ENCODE assay signal across 9 cellular contexts in genomic region chr3:101695779-101696372, GRCh38. TPM values are rescaled to one million over a fixed set of nuclear protein-coding genes. Genes with fewer than 3 reads are reported as not detected.
DNase-seq lines count a peak whose midpoint lies in the region; ATAC-seq and TF ChIP-seq lines count a peak whose summit lies in the region.
"Had no signal": no experiment of that assay in that cellular context is flagged by ENCODE, and none has a peak within 500 bp of the region (broad histone marks: within the 10 kb centered on the region; RNA-seq: fewer than 3 reads in every experiment).

No MANE protein-coding gene starts in this region.

- peak; percentile 42 to 61 for DNase-seq in activated T-cell treated with anti-CD3 and anti-CD28 coated beads, Interleukin-2, amount 50 U/mL, for 72 hours
- no peak for DNase-seq in activated T-cell treated with anti-CD3 and anti-CD28 coated beads for 4 hours
- DNase-seq in head of caudate nucleus: peak in 23 of 42 donors; percentile 14 to 87 (median 55)
- DNase-seq in superior temporal gyrus (ENCODE audit: extremely low spot score): peak; percentile 96
- DNase-seq in DMS114 treated with DMSO at 0.1 percent for 48 hours (lab: John Stamatoyannopoulos, UW; ENCODE audit: unreplicated experiment): no peak
- DNase-seq in NCI-H1436 treated with DMSO at 0.1 percent for 48 hours (lab: John Stamatoyannopoulos, UW): no peak
- DNase-seq in stimulated activated naive CD4-positive, alpha-beta T cell (lab: John Stamatoyannopoulos, UW): no peak

- intact Hi-C loops in head of caudate nucleus (cut with DNase I): loop anchor here (10.0 kb wide), 1 partner anchor 109 kb away; no protein-coding TSS in a partner anchor

- H3K4me3 Mint-ChIP-seq in activated T-cell treated with anti-CD3 and anti-CD28 coated beads, Interleukin-2, amount 50 U/mL, for 72 hours: no peak overlapping the region
- H3K4me3 Mint-ChIP-seq: activated naive CD8-positive, alpha-beta T cell had no signal

- H3K4me1 Mint-ChIP-seq in activated T-cell treated with anti-CD3 and anti-CD28 coated beads, Interleukin-2, amount 50 U/mL, for 72 hours (ENCODE audit: low read depth): peaks cover 7% of the 10 kb centered on the region

- H3K27ac Mint-ChIP-seq in activated T-cell treated with anti-CD3 and anti-CD28 coated beads, Interleukin-2, amount 50 U/mL, for 72 hours: no peak overlapping the region
- H3K27ac Mint-ChIP-seq: activated naive CD8-positive, alpha-beta T cell had no signal

- H3K27me3 Mint-ChIP-seq in activated T-cell treated with anti-CD3 and anti-CD28 coated beads, Interleukin-2, amount 50 U/mL, for 72 hours (ENCODE audit: low read depth): no peaks in the 10 kb centered on the region
- H3K27me3 Mint-ChIP-seq: activated naive CD8-positive, alpha-beta T cell had no signal

- no peak overlapping the region for H3K27ac ChIP-seq in VCaP

- no peaks in the 10 kb centered on the region for H3K9me3 Mint-ChIP-seq in activated T-cell treated with anti-CD3 and anti-CD28 coated beads, Interleukin-2, amount 50 U/mL, for 72 hours

- no peaks in the 10 kb centered on the region for H3K36me3 Mint-ChIP-seq in activated T-cell treated with anti-CD3 and anti-CD28 coated beads, Interleukin-2, amount 50 U/mL, for 72 hours (ENCODE audit: insufficient read depth in 2 of 2)
- H3K36me3 Mint-ChIP-seq: activated naive CD8-positive, alpha-beta T cell had no signal

- TF ChIP-seq CTCF in VCaP (conservative IDR thresholded peaks at IDR 0.05): peak; percentile 73

- no peak for ATAC-seq in activated T-cell treated with anti-CD3 and anti-CD28 coated beads, Interleukin-2, amount 50 U/mL, for 72 hours (replicated peaks in 1 of 2)

RNA-seq across cellular contexts. Expression of gene RPL24, which starts 9.4 kb away (rescaled TPM):
- 1,000 to 10,000 TPM; 1,492 to 1,529 TPM for total RNA-seq in activated T-cell treated with anti-CD3 and anti-CD28 coated beads, Interleukin-2, amount 50 U/mL, for 72 hours

RNA-seq across cellular contexts. Expression of gene ZBTB11, which starts 18.9 kb away (rescaled TPM):
- 10 to 100 TPM; 26.8 to 31.9 TPM for total RNA-seq in activated T-cell treated with anti-CD3 and anti-CD28 coated beads, Interleukin-2, amount 50 U/mL, for 72 hours

RNA-seq across cellular contexts. Expression of gene CEP97, which starts 28.5 kb away (rescaled TPM):
- total RNA-seq in activated T-cell treated with anti-CD3 and anti-CD28 coated beads, Interleukin-2, amount 50 U/mL, for 72 hours: 10 to 100 TPM; 19.2 to 23.5 TPM

Comparison
In these comparisons a context has a peak if more than half of its experiments do, and no peak if none do; other contexts are left out.
1. DNase-seq: peak in activated T-cell treated with anti-CD3 and anti-CD28 coated beads, Interleukin-2, amount 50 U/mL, for 72 hours (2 of 2), head of caudate nucleus (23 of 42) and superior temporal gyrus (single experiment); none in activated T-cell treated with anti-CD3 and anti-CD28 coated beads for 4 hours (single experiment), DMS114 treated with DMSO at 0.1 percent for 48 hours (single experiment), NCI-H1436 treated with DMSO at 0.1 percent for 48 hours (single experiment) and stimulated activated naive CD4-positive, alpha-beta T cell (0 of 6).